ENCODE assay signal across 11 cellular contexts in genomic region chr18:57003342-57003741, GRCh38.
"Had no signal": no experiment of that assay in that cellular context is flagged by ENCODE, and none has a peak within 500 bp of the region (broad histone marks: within the 10 kb centered on the region; RNA-seq: fewer than 3 reads in every experiment).

No MANE protein-coding gene starts in this region.

- DNase-seq: activated CD4-positive, alpha-beta T cell treated with anti-CD3 and anti-CD28 coated beads, Interleukin-2, amount 10 ng/mL, durations not matched to agents 7 days and 5 days; activated CD4-positive, CD25-positive, alpha-beta regulatory T cell; activated naive CD4-positive, alpha-beta T cell; adrenal gland; hippocampal formation; right cardiac atrium; stimulated activated naive CD8-positive, alpha-beta T cell treated with anti-CD3 and anti-CD28 coated beads, Interleukin-15, Interleukin-2, amounts not matched to agents 100 U/mL and 50 U/mL, for 24 hours; SW 1271 had no signal

- ATAC-seq: esophagus mucosa; stimulated activated naive CD8-positive, alpha-beta T cell treated with anti-CD3 and anti-CD28 coated beads, Interleukin-15, Interleukin-2, amounts not matched to agents 100 U/mL and 50 U/mL, for 24 hours had no signal

- H3K27me3 ChIP-seq: adrenal gland, cardiac muscle cell had no signal

- H3K27ac ChIP-seq: cardiac muscle cell, prostate gland had no signal

- H3K9me3 ChIP-seq: adrenal gland, prostate gland had no signal

- H3K4me3 ChIP-seq: adrenal gland, cardiac muscle cell, prostate gland had no signal

- H3K36me3 ChIP-seq: adrenal gland, cardiac muscle cell, prostate gland had no signal

- H3K4me1 ChIP-seq: prostate gland had no signal
